In the genomic region with DNA sequence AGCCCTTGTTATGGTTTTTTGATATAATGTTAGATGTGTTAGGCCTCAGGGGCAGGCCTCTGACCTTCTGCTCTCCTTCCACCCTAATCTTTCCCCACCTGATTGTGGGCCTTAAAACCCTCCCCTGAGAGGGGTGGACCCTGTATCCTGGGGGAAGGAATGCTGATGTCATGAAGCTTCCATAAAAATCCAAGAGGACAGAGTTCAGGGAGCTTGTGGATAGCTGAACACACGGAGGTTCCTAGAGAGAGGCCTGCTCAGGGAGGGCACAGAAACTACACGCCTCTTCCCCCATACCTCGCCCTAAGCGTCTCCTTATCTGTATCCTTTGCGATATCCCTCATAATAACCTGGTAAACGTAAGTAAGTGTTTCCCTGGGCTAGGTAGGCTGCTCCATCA, we compare ENCODE assay signal across 20 cellular contexts. TPM values are rescaled to one million over a fixed set of nuclear protein-coding genes. Genes with fewer than 3 reads are reported as not detected.
DNase-seq lines count a peak whose midpoint lies in the region; ATAC-seq, FAIRE-seq and TF ChIP-seq lines count a peak whose summit lies in the region.
"Had no signal": no experiment of that assay in that cellular context is flagged by ENCODE, and none has a peak within 500 bp of the region (broad histone marks: within the 10 kb centered on the region; RNA-seq: fewer than 3 reads in every experiment).

No MANE protein-coding gene starts in this region.

- H3K9me3 Mint-ChIP-seq in HFFc6 (no peaks in the 10 kb centered on the region), astrocyte (ENCODE audit: unreplicated experiment) (no peaks in the 10 kb centered on the region)
- no peaks in the 10 kb centered on the region for H3K9me3 Mint-ChIP-seq in stimulated activated effector memory CD8-positive, alpha-beta T cell treated with anti-CD3 and anti-CD28 coated beads, Interleukin-12 subunit alpha, Interleukin-12 subunit beta, amount 100 ng/mL, for 72 hours
- H3K9me3 Mint-ChIP-seq: activated CD4-positive, alpha-beta memory T cell treated with anti-CD3 and anti-CD28 coated beads for 36 hours; CD8-positive, alpha-beta memory T cell; immature natural killer cell had no signal

- H3K4me3 ChIP-seq in astrocyte (ENCODE audit: insufficient read depth, low read depth, low read length) (no peak overlapping the region), lower lobe of right lung (no peak overlapping the region)
- H3K4me3 ChIP-seq: ovary, vagina had no signal

- no peak overlapping the region for H2AFZ ChIP-seq in astrocyte (ENCODE audit: low read depth, low read length)

- H3K27ac ChIP-seq in astrocyte (ENCODE audit: low read depth, low read length) = no peak overlapping the region
- H3K27ac ChIP-seq in lower lobe of right lung = peak overlapping the region; percentile 18
- H3K27ac ChIP-seq: KMS-11, ovary, vagina had no signal

- peaks cover 51% of the 10 kb centered on the region for H4K20me1 ChIP-seq in astrocyte (ENCODE audit: insufficient read depth, low read length)

- H3K4me1 Mint-ChIP-seq in HFFc6 (ENCODE audit: low read depth) (peaks cover 46% of the 10 kb centered on the region), astrocyte (ENCODE audit: low read depth, unreplicated experiment) (peaks cover 13% of the 10 kb centered on the region)
- peaks cover 63% of the 10 kb centered on the region for H3K4me1 Mint-ChIP-seq in stimulated activated effector memory CD8-positive, alpha-beta T cell treated with anti-CD3 and anti-CD28 coated beads, Interleukin-12 subunit alpha, Interleukin-12 subunit beta, amount 100 ng/mL, for 72 hours

- H3K27me3 Mint-ChIP-seq in HFFc6 (ENCODE audit: insufficient read depth) = peaks cover 5% of the 10 kb centered on the region
- no peaks in the 10 kb centered on the region for H3K27me3 Mint-ChIP-seq in astrocyte (ENCODE audit: low read depth, unreplicated experiment)
- H3K27me3 Mint-ChIP-seq: activated CD4-positive, alpha-beta memory T cell treated with anti-CD3 and anti-CD28 coated beads for 36 hours; CD8-positive, alpha-beta memory T cell had no signal

- H3K36me3 ChIP-seq in astrocyte (ENCODE audit: insufficient read depth, low read length) (peaks cover 11% of the 10 kb centered on the region), lower lobe of right lung (peaks cover 69% of the 10 kb centered on the region)
- H3K36me3 ChIP-seq: ovary had no signal

- H3K27me3 ChIP-seq in astrocyte (ENCODE audit: insufficient read depth, low read length) (no peaks in the 10 kb centered on the region), lower lobe of right lung (ENCODE audit: low read depth) (no peaks in the 10 kb centered on the region)
- H3K27me3 ChIP-seq: ovary, vagina had no signal

- FAIRE-seq in astrocyte (lab: Jason Lieb, UNC) (no peak), GM19239 (lab: Jason Lieb, UNC) (no peak)

- H3K36me3 Mint-ChIP-seq in HFFc6 (ENCODE audit: low read depth) (peaks cover 27% of the 10 kb centered on the region), astrocyte (ENCODE audit: low read depth, unreplicated experiment) (peaks cover 17% of the 10 kb centered on the region)
- peaks cover 84% of the 10 kb centered on the region for H3K36me3 Mint-ChIP-seq in stimulated activated effector memory CD8-positive, alpha-beta T cell treated with anti-CD3 and anti-CD28 coated beads, Interleukin-12 subunit alpha, Interleukin-12 subunit beta, amount 100 ng/mL, for 72 hours

- peaks cover 85% of the 10 kb centered on the region for H3K79me2 ChIP-seq in astrocyte (ENCODE audit: insufficient read depth, low read length)

- H3K9ac ChIP-seq in astrocyte (ENCODE audit: low read length) = no peak overlapping the region
- H3K9ac ChIP-seq: KMS-11 had no signal

- no peak overlapping the region for H3K4me2 ChIP-seq in astrocyte (ENCODE audit: low read length)
- H3K4me2 ChIP-seq: KMS-11 had no signal

- H3K9me3 ChIP-seq in astrocyte (ENCODE audit: insufficient read depth, low read depth, low read length) = no peaks in the 10 kb centered on the region
- no peaks in the 10 kb centered on the region for H3K9me3 ChIP-seq in lower lobe of right lung
- H3K9me3 ChIP-seq: ovary, vagina had no signal

- H3K4me3 Mint-ChIP-seq in HFFc6 = no peak overlapping the region
- H3K4me3 Mint-ChIP-seq in astrocyte (ENCODE audit: unreplicated experiment) = no peak overlapping the region
- H3K4me3 Mint-ChIP-seq in stimulated activated effector memory CD8-positive, alpha-beta T cell treated with anti-CD3 and anti-CD28 coated beads, Interleukin-12 subunit alpha, Interleukin-12 subunit beta, amount 100 ng/mL, for 72 hours = no peak overlapping the region
- H3K4me3 Mint-ChIP-seq: activated CD4-positive, alpha-beta memory T cell treated with anti-CD3 and anti-CD28 coated beads for 36 hours; immature natural killer cell had no signal

- intact Hi-C loops in lower lobe of right lung (cut with DNase I) = no loop called here

- DNase-seq in HFFc6 (no peak), astrocyte (ENCODE audit: low read depth) (no peak), lower lobe of right lung (no peak), activated gamma-delta T cell treated with Interleukin-2 at 50 U/mL for 16 hours (no peak), GM19239 (ENCODE audit: insufficient read length, low spot score) (no peak), GM13976 (ENCODE audit: low spot score) (no peak)
- DNase-seq in stimulated activated effector memory CD8-positive, alpha-beta T cell treated with anti-CD3 and anti-CD28 coated beads, Interleukin-12 subunit alpha, Interleukin-12 subunit beta, amount 100 ng/mL, for 72 hours (ENCODE audit: low spot score in 2 of 2) = no peak
- DNase-seq: activated CD4-positive, alpha-beta memory T cell treated with anti-CD3 and anti-CD28 coated beads for 36 hours; activated CD4-positive, CD25-positive, alpha-beta regulatory T cell; activated effector memory CD4-positive, alpha-beta T cell treated with anti-CD3 and anti-CD28 coated beads, Interleukin-2, amount 50 U/mL, for 16 hours; CD8-positive, alpha-beta memory T cell; immature natural killer cell; NCI-H2171; NCI-H69; ovary; substantia nigra had no signal

- no peak for ATAC-seq in lower lobe of right lung
- ATAC-seq in stimulated activated effector memory CD8-positive, alpha-beta T cell treated with anti-CD3 and anti-CD28 coated beads, Interleukin-12 subunit alpha, Interleukin-12 subunit beta, amount 100 ng/mL, for 72 hours = no peak
- ATAC-seq: HCT116, sciatic nerve had no signal

- H3K27ac Mint-ChIP-seq in HFFc6 = peak overlapping the region; percentile 91; the same call in 1 of the 2 replicates
- H3K27ac Mint-ChIP-seq in astrocyte (ENCODE audit: unreplicated experiment) = peak overlapping the region; percentile 11
- peak overlapping the region; percentile 5 for H3K27ac Mint-ChIP-seq in stimulated activated effector memory CD8-positive, alpha-beta T cell treated with anti-CD3 and anti-CD28 coated beads, Interleukin-12 subunit alpha, Interleukin-12 subunit beta, amount 100 ng/mL, for 72 hours
- H3K27ac Mint-ChIP-seq: activated CD4-positive, alpha-beta memory T cell treated with anti-CD3 and anti-CD28 coated beads for 36 hours had no signal

- in situ Hi-C loops in GM13976 (cut with MboI; ENCODE audit: low sequenced_read_pairs, unreplicated experiment) = no loop called here

- TF ChIP-seq CTCF in HFFc6 (IDR thresholded peaks at IDR 0.05) (no peak), astrocyte (IDR thresholded peaks at IDR 0.05; ENCODE audit: insufficient read depth, low read depth, low read length) (no peak), lower lobe of right lung (IDR thresholded peaks at IDR 0.05) (no peak), GM13976 (IDR thresholded peaks at IDR 0.05; ENCODE audit: borderline replicate concordance, control extremely low read depth, extremely low read depth, insufficient read depth, missing control alignments) (no peak)

- H3K4me1 ChIP-seq in astrocyte (ENCODE audit: insufficient read depth, low read length) (peaks cover 11% of the 10 kb centered on the region), lower lobe of right lung (peaks cover 30% of the 10 kb centered on the region)

RNA-seq across cellular contexts. Expression of a gene that starts 4.3 kb away (rescaled TPM):
- total RNA-seq in HFFc6 (2021; fragmentation: NEBNext Ultra II Directional; extraction: Animal tissue kit (Norgen Biotek cat#: 25700)) = 100 to 1,000 TPM in 4 of 6 experiments, 10 to 100 TPM in 2; 92.8 to 112 (median 101) TPM
- total RNA-seq in astrocyte (74.0 and 75.5 TPM in 2 replicates), lower lobe of right lung (72.2 TPM)

RNA-seq across cellular contexts. Expression of a gene that starts 34.7 kb away (rescaled TPM):
- 10 to 100 TPM in 5 of 6 experiments, 1 to 10 TPM in 1; 9.9 to 14.8 (median 12.6) TPM for total RNA-seq in HFFc6 (2021; fragmentation: NEBNext Ultra II Directional; extraction: Animal tissue kit (Norgen Biotek cat#: 25700))
- total RNA-seq in astrocyte (29.1 and 33.8 TPM in 2 replicates), lower lobe of right lung (39.3 TPM)

RNA-seq across cellular contexts. Expression of a gene that starts 50.0 kb away (rescaled TPM):
- total RNA-seq in HFFc6 (2021; fragmentation: NEBNext Ultra II Directional; extraction: Animal tissue kit (Norgen Biotek cat#: 25700)) = 100 to 1,000 TPM; 294 to 438 (median 315) TPM
- total RNA-seq in astrocyte = 375 and 500 TPM in 2 replicates
- total RNA-seq in lower lobe of right lung = 84.5 TPM

RNA-seq across cellular contexts. Expression of a gene that starts 58.3 kb away (rescaled TPM):
- 10 to 100 TPM; 59.0 to 74.3 (median 66.5) TPM for total RNA-seq in HFFc6 (2021; fragmentation: NEBNext Ultra II Directional; extraction: Animal tissue kit (Norgen Biotek cat#: 25700))
- 56.0 and 60.4 TPM in 2 replicates for total RNA-seq in astrocyte
- 46.8 TPM for total RNA-seq in lower lobe of right lung

Comparison
In these comparisons a context has a peak if more than half of its experiments do, and no peak if none do; other contexts are left out.
1. H3K27ac Mint-ChIP-seq: peak in every context shown above with its lines; median percentile 91 in HFFc6; 11 in astrocyte; 5 in stimulated activated effector memory CD8-positive, alpha-beta T cell treated with anti-CD3 and anti-CD28 coated beads, Interleukin-12 subunit alpha, Interleukin-12 subunit beta, amount 100 ng/mL, for 72 hours.